Comparison of ENCODE assay signal across 11 cellular contexts in the genomic region with DNA sequence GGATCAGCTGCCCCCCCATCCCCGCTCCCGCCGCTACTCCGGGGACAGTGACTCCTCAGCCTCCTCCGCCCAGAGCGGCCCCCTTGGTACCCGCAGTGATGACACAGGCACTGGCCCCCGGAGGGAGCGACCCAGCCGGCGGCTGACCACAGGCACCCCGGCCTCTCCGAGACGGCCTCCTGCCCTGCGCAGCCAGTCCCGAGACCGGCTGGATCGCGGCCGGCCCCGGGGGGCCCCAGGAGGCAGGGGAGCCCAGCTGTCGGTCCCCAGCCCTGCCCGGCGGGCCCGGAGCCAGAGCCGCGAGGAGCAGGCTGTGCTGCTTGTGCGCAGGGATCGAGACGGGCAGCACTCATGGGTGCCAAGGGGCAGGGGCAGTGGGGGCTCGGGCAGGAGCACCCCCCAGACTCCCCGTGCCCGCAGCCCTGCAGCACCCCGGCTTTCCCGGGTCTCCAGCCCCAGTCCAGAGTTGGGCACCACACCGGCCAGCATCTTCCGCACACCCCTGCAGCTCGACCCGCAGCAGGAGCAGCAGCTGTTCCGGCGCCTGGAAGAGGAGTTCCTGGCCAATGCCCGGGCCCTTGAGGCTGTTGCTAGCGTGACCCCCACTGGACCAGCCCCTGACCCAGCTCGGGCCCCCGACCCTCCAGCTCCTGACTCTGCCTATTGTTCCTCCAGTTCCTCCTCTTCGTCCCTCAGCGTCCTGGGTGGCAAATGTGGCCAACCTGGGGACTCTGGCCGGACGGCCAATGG. TPM values are rescaled to one million over a fixed set of nuclear protein-coding genes. Genes with fewer than 3 reads are reported as not detected.
DNase-seq lines count a peak whose midpoint lies in the region; ATAC-seq and TF ChIP-seq lines count a peak whose summit lies in the region.
"Had no signal": no experiment of that assay in that cellular context is flagged by ENCODE, and none has a peak within 500 bp of the region (broad histone marks: within the 10 kb centered on the region; RNA-seq: fewer than 3 reads in every experiment).

No MANE protein-coding gene starts in this region.

- TF ChIP-seq POLR2A in vagina (IDR thresholded peaks at IDR 0.05): no peak

- peaks cover 1% of the 10 kb centered on the region for H3K36me3 Mint-ChIP-seq in activated naive CD8-positive, alpha-beta T cell treated with anti-CD3 and anti-CD28 coated beads, Interleukin-2, amount 10 ng/mL, durations not matched to agents 7 days and 5 days
- H3K36me3 Mint-ChIP-seq in activated naive CD8-positive, alpha-beta T cell treated with anti-CD3 and anti-CD28 coated beads, Interleukin-2, amount 50 U/mL, for 24 hours (ENCODE audit: low read depth): no peaks in the 10 kb centered on the region

- H3K36me3 ChIP-seq in muscle layer of colon (ENCODE audit: insufficient read depth, low read length) (no peaks in the 10 kb centered on the region), vagina (no peaks in the 10 kb centered on the region)

- H3K9me3 ChIP-seq in muscle layer of colon (ENCODE audit: low read length) (no peaks in the 10 kb centered on the region), vagina (no peaks in the 10 kb centered on the region)

- DNase-seq in activated naive CD8-positive, alpha-beta T cell treated with anti-CD3 and anti-CD28 coated beads, Interleukin-2, amount 10 ng/mL, durations not matched to agents 7 days and 5 days: peak; percentile 39
- no peak for DNase-seq in activated naive CD8-positive, alpha-beta T cell treated with anti-CD3 and anti-CD28 coated beads, Interleukin-2, amount 50 U/mL, for 24 hours
- DNase-seq in coronary artery (ENCODE audit: low spot score) (no peak), vagina (ENCODE audit: extremely low spot score in 2 of 2) (no peak), GDM1 (lab: John Stamatoyannopoulos, UW) (no peak), dermis blood vessel endothelial cell (no peak), T-helper 2 cell (no peak)
- DNase-seq: cortex of kidney, NCI-H2081 treated with DMSO at 0.1 percent for 48 hours had no signal

- no peak overlapping the region for H3K9ac ChIP-seq in muscle layer of colon (ENCODE audit: low read length)
- H3K9ac ChIP-seq: parathyroid adenoma had no signal

- H3K4me1 ChIP-seq in muscle layer of colon (ENCODE audit: insufficient read depth, low read length) (peaks cover 60% of the 10 kb centered on the region), vagina (peaks cover 76% of the 10 kb centered on the region)
- H3K4me1 ChIP-seq: parathyroid adenoma had no signal

- TF ChIP-seq CTCF in coronary artery (IDR thresholded peaks at IDR 0.05): no peak
- no peak for TF ChIP-seq CTCF in vagina (IDR thresholded peaks at IDR 0.05)

- peaks cover 28% of the 10 kb centered on the region for H3K4me1 Mint-ChIP-seq in activated naive CD8-positive, alpha-beta T cell treated with anti-CD3 and anti-CD28 coated beads, Interleukin-2, amount 10 ng/mL, durations not matched to agents 7 days and 5 days
- peaks cover 36% of the 10 kb centered on the region for H3K4me1 Mint-ChIP-seq in activated naive CD8-positive, alpha-beta T cell treated with anti-CD3 and anti-CD28 coated beads, Interleukin-2, amount 50 U/mL, for 24 hours

- H3K27ac Mint-ChIP-seq in activated naive CD8-positive, alpha-beta T cell treated with anti-CD3 and anti-CD28 coated beads, Interleukin-2, amount 10 ng/mL, durations not matched to agents 7 days and 5 days: no peak overlapping the region
- no peak overlapping the region for H3K27ac Mint-ChIP-seq in activated naive CD8-positive, alpha-beta T cell treated with anti-CD3 and anti-CD28 coated beads, Interleukin-2, amount 50 U/mL, for 24 hours

- H3K27me3 ChIP-seq in muscle layer of colon (ENCODE audit: control insufficient read depth in 1 of 2, insufficient read depth in 2 of 2, low read length in 2 of 2) (peaks cover 17 to 30% of the 10 kb centered on the region in 2 donors), vagina (peaks cover 4% of the 10 kb centered on the region)

- H3K4me3 Mint-ChIP-seq in activated naive CD8-positive, alpha-beta T cell treated with anti-CD3 and anti-CD28 coated beads, Interleukin-2, amount 10 ng/mL, durations not matched to agents 7 days and 5 days: no peak overlapping the region
- no peak overlapping the region for H3K4me3 Mint-ChIP-seq in activated naive CD8-positive, alpha-beta T cell treated with anti-CD3 and anti-CD28 coated beads, Interleukin-2, amount 50 U/mL, for 24 hours

- H3K27me3 Mint-ChIP-seq in activated naive CD8-positive, alpha-beta T cell treated with anti-CD3 and anti-CD28 coated beads, Interleukin-2, amount 10 ng/mL, durations not matched to agents 7 days and 5 days: peaks cover 33% of the 10 kb centered on the region
- peaks cover 38% of the 10 kb centered on the region for H3K27me3 Mint-ChIP-seq in activated naive CD8-positive, alpha-beta T cell treated with anti-CD3 and anti-CD28 coated beads, Interleukin-2, amount 50 U/mL, for 24 hours

- intact Hi-C loops in vagina (cut with DNase I): loop anchor here (10.0 kb wide), 1 partner anchor 73 kb away; a partner anchor contains a TSS

- no peaks in the 10 kb centered on the region for H3K9me3 Mint-ChIP-seq in activated naive CD8-positive, alpha-beta T cell treated with anti-CD3 and anti-CD28 coated beads, Interleukin-2, amount 10 ng/mL, durations not matched to agents 7 days and 5 days
- H3K9me3 Mint-ChIP-seq in activated naive CD8-positive, alpha-beta T cell treated with anti-CD3 and anti-CD28 coated beads, Interleukin-2, amount 50 U/mL, for 24 hours: no peaks in the 10 kb centered on the region

- H3K27ac ChIP-seq in coronary artery (peak overlapping the region; percentile 51 to 93), muscle layer of colon (ENCODE audit: low read depth, low read length) (peak overlapping the region; percentile 85), vagina (peak overlapping the region; percentile 67)
- H3K27ac ChIP-seq: parathyroid adenoma had no signal

- POLR2A ChIA-PET in activated naive CD8-positive, alpha-beta T cell treated with anti-CD3 and anti-CD28 coated beads, Interleukin-2, amount 10 ng/mL, durations not matched to agents 7 days and 5 days (lab: Charles Lee): interaction anchor here (0.9 kb wide), 1 partner anchor 43 kb away, joined by 3 read pairs; a partner anchor contains a TSS

- H3K4me3 ChIP-seq in coronary artery: peak overlapping the region; percentile 65
- H3K4me3 ChIP-seq in muscle layer of colon (ENCODE audit: low read depth in 1 of 2, low read length in 2 of 2): peak overlapping the region in 1 of 2 donors; percentile 38
- H3K4me3 ChIP-seq in vagina: peak overlapping the region; percentile 16 to 25

- ATAC-seq in activated naive CD8-positive, alpha-beta T cell treated with anti-CD3 and anti-CD28 coated beads, Interleukin-2, amount 10 ng/mL, durations not matched to agents 7 days and 5 days (ENCODE audit: low read depth): no peak
- no peak for ATAC-seq in activated naive CD8-positive, alpha-beta T cell treated with anti-CD3 and anti-CD28 coated beads, Interleukin-2, amount 50 U/mL, for 24 hours

RNA-seq across cellular contexts. Expression of a gene that starts 3.9 kb away (rescaled TPM):
- 1 to 10 TPM in 1 of 2 experiments, under 1 TPM in 1; 0.80 to 1.1 TPM for total RNA-seq in activated naive CD8-positive, alpha-beta T cell treated with anti-CD3 and anti-CD28 coated beads, Interleukin-2, amount 10 ng/mL, durations not matched to agents 7 days and 5 days
- not detected for total RNA-seq in vagina
- total RNA-seq in dermis blood vessel endothelial cell: 1.1 and 2.7 TPM in 2 replicates

RNA-seq across cellular contexts. Expression of a gene that starts 5.2 kb away (rescaled TPM):
- 1 to 10 TPM; 8.1 to 9.3 TPM for total RNA-seq in activated naive CD8-positive, alpha-beta T cell treated with anti-CD3 and anti-CD28 coated beads, Interleukin-2, amount 10 ng/mL, durations not matched to agents 7 days and 5 days
- total RNA-seq in vagina: 17.4 TPM
- 24.7 and 44.4 TPM in 2 replicates for total RNA-seq in dermis blood vessel endothelial cell

RNA-seq across cellular contexts. Expression of a gene that starts 43.6 kb away (rescaled TPM):
- 100 to 1,000 TPM; 284 to 302 TPM for total RNA-seq in activated naive CD8-positive, alpha-beta T cell treated with anti-CD3 and anti-CD28 coated beads, Interleukin-2, amount 10 ng/mL, durations not matched to agents 7 days and 5 days
- 164 TPM for total RNA-seq in vagina
- 153 and 156 TPM in 2 replicates for total RNA-seq in dermis blood vessel endothelial cell

RNA-seq across cellular contexts. Expression of a gene that starts 43.9 kb away (rescaled TPM):
- total RNA-seq in activated naive CD8-positive, alpha-beta T cell treated with anti-CD3 and anti-CD28 coated beads, Interleukin-2, amount 10 ng/mL, durations not matched to agents 7 days and 5 days: 10 to 100 TPM; 27.5 to 30.1 TPM
- total RNA-seq in vagina: 29.7 TPM
- total RNA-seq in dermis blood vessel endothelial cell: 27.1 and 28.1 TPM in 2 replicates
